In genomic region chr15:99963096-99963825, GRCh38 we compare ENCODE assay signal across 1 cellular context.
TF ChIP-seq lines count a peak whose summit lies in the region.

No MANE protein-coding gene starts in this region.

TF ChIP-seq in SK-N-SH, 30 proteins besides CTCF, POLR2A, EP300 and RAD21 (continued from another document):
- no peak for TF ChIP-seq REST (IDR thresholded peaks at IDR 0.05; ENCODE audit: low read depth, low read length)
- TF ChIP-seq JUND (IDR thresholded peaks at IDR 0.05): no peak
- TF ChIP-seq IRF3 (IDR thresholded peaks at IDR 0.05; ENCODE audit: low read depth, low read length): no peak
